Comparison of ENCODE assay signal across 9 cellular contexts in the genomic region with DNA sequence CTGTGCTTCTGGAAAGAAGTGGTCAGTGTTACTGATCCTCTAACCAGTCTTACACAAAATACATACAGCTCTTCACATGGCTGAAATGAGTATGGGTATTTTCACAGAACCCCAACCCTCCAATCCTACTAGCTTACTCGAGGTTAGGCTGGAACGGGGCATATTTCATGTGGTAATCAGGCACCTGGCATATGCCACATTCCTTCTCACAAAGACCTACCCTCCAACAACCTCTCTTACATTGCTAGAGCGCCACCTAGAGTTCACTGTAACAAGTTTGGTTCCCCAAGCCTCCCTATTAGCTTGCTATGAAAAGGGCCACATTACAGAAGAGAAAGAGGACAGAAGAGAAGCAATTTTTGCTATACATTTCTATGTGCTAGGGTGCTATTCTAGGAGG.
DNase-seq lines count a peak whose midpoint lies in the region; ATAC-seq and TF ChIP-seq lines count a peak whose summit lies in the region.
"Had no signal": no experiment of that assay in that cellular context is flagged by ENCODE, and none has a peak within 500 bp of the region (broad histone marks: within the 10 kb centered on the region; RNA-seq: fewer than 3 reads in every experiment).

No MANE protein-coding gene starts in this region.

- H3K36me3 ChIP-seq in DND-41 (ENCODE audit: insufficient read depth, low read length) (no peaks in the 10 kb centered on the region), Loucy (ENCODE audit: insufficient read depth, low read length) (no peaks in the 10 kb centered on the region), stomach (no peaks in the 10 kb centered on the region)

- peak; percentile 63 for TF ChIP-seq CTCF in DND-41 (IDR thresholded peaks at IDR 0.05; ENCODE audit: borderline replicate concordance, extremely low read depth, low read length, poor library complexity, severe bottlenecking)
- peak; percentile 84 for TF ChIP-seq CTCF in Loucy (conservative IDR thresholded peaks at IDR 0.05; ENCODE audit: low read length)
- peak; percentile 74 for TF ChIP-seq CTCF in fibroblast of villous mesenchyme (IDR thresholded peaks at IDR 0.05; ENCODE audit: insufficient read depth, low read depth, low read length)
- peak in 4 of 7 experiments; percentile 23 to 45 (median 32) for TF ChIP-seq CTCF in stomach (IDR thresholded peaks at IDR 0.05)

- no peaks in the 10 kb centered on the region for H4K20me1 ChIP-seq in DND-41 (ENCODE audit: insufficient read depth, low read length)
- H4K20me1 ChIP-seq in Loucy (ENCODE audit: insufficient read depth, low read length, poor library complexity, severe bottlenecking): no peaks in the 10 kb centered on the region

- no peaks in the 10 kb centered on the region for H3K79me2 ChIP-seq in DND-41 (ENCODE audit: insufficient read depth, low read length)
- H3K79me2 ChIP-seq in Loucy (ENCODE audit: insufficient read depth, low read length): no peaks in the 10 kb centered on the region

- peaks cover 2% of the 10 kb centered on the region for H3K27me3 ChIP-seq in DND-41 (ENCODE audit: insufficient read depth, low read length, poor library complexity)
- H3K27me3 ChIP-seq in Loucy (ENCODE audit: insufficient read depth, low read length, poor library complexity, severe bottlenecking): no peaks in the 10 kb centered on the region
- H3K27me3 ChIP-seq in stomach: no peaks in the 10 kb centered on the region

- H2AFZ ChIP-seq in DND-41 (ENCODE audit: low read depth, low read length) (no peak overlapping the region), Loucy (ENCODE audit: low read length) (no peak overlapping the region)

- no peak overlapping the region for H3K9ac ChIP-seq in DND-41 (ENCODE audit: low read depth, low read length)
- no peak overlapping the region for H3K9ac ChIP-seq in Loucy (ENCODE audit: low read depth, low read length, poor library complexity, severe bottlenecking)

- H3K4me1 ChIP-seq in DND-41 (ENCODE audit: insufficient read depth, low read length): no peaks in the 10 kb centered on the region
- H3K4me1 ChIP-seq in Loucy (ENCODE audit: insufficient read depth, low read length, poor library complexity, severe bottlenecking): no peaks in the 10 kb centered on the region
- no peaks in the 10 kb centered on the region for H3K4me1 ChIP-seq in stomach

- no peak overlapping the region for H3K27ac ChIP-seq in DND-41 (ENCODE audit: low read length)
- no peak overlapping the region for H3K27ac ChIP-seq in stomach

- H3K4me3 ChIP-seq in DND-41 (ENCODE audit: low read depth in 1 of 2, low read length in 2 of 2): no peak overlapping the region
- no peak overlapping the region for H3K4me3 ChIP-seq in Loucy (ENCODE audit: low read length, poor library complexity, severe bottlenecking)
- no peak overlapping the region for H3K4me3 ChIP-seq in fibroblast of villous mesenchyme (ENCODE audit: low read depth, low read length)
- H3K4me3 ChIP-seq in stomach: no peak overlapping the region
- H3K4me3 ChIP-seq: K562 had no signal

- H3K4me2 ChIP-seq in DND-41 (ENCODE audit: insufficient read depth, low read length) (no peak overlapping the region), Loucy (ENCODE audit: low read depth, low read length, poor library complexity, severe bottlenecking) (no peak overlapping the region)

- no peak for TF ChIP-seq EP300 in stomach (IDR thresholded peaks at IDR 0.05)

- H3K9me3 ChIP-seq in DND-41 (ENCODE audit: insufficient read depth, low read length, severe bottlenecking) (no peaks in the 10 kb centered on the region), Loucy (ENCODE audit: insufficient read depth, low read depth, low read length) (no peaks in the 10 kb centered on the region), stomach (no peaks in the 10 kb centered on the region)

- ATAC-seq in DND-41 (ENCODE audit: insufficient read depth, low read depth) (peak; percentile 66; the same call in 2 of the 3 replicates), GM21723 (IDR thresholded peaks at IDR 0.05; ENCODE audit: unreplicated experiment) (peak; percentile 85), HG03439 (IDR thresholded peaks at IDR 0.05; ENCODE audit: unreplicated experiment) (no peak), GM19023 (IDR thresholded peaks at IDR 0.05; ENCODE audit: unreplicated experiment) (no peak)
- ATAC-seq: K562 had no signal

- H3K9me2 ChIP-seq in Loucy (replicated peaks; ENCODE audit: low read depth, low read length): no peaks in the 10 kb centered on the region

- H3F3A ChIP-seq in Loucy (ENCODE audit: low read depth): no peaks in the 10 kb centered on the region

- intact Hi-C loops in stomach (cut with DNase I; ENCODE audit: low total_unique reads): no loop called here

- peak; percentile 30 for DNase-seq in DND-41
- DNase-seq in RKO (ENCODE audit: low spot score): peak; percentile 60
- DNase-seq in fibroblast of villous mesenchyme (ENCODE audit: low read depth): peak; percentile 66
- peak; percentile 48 for DNase-seq in stomach

- TF ChIP-seq POLR2A in stomach (IDR thresholded peaks at IDR 0.05): no peak

- 9 to 20% (median 13%) methylated on average over 3 of the region's 3 CpGs for WGBS in stomach, 5 donors

Comparison
In these comparisons a context has a peak if more than half of its experiments do, and no peak if none do; other contexts are left out.
1. ATAC-seq: peak in DND-41 (single experiment) and GM21723 (single experiment); none in HG03439 (single experiment) and GM19023 (single experiment).
2. CTCF ChIP-seq: peak in every context shown above with its lines; median percentile 84 in Loucy; 74 in fibroblast of villous mesenchyme; 63 in DND-41; 32 in stomach.
3. Peak in every context shown above with its lines, with median percentiles within 50 percentile points of each other: DNase-seq.